19 cellular contexts compared by ENCODE assay signal in the genomic region with DNA sequence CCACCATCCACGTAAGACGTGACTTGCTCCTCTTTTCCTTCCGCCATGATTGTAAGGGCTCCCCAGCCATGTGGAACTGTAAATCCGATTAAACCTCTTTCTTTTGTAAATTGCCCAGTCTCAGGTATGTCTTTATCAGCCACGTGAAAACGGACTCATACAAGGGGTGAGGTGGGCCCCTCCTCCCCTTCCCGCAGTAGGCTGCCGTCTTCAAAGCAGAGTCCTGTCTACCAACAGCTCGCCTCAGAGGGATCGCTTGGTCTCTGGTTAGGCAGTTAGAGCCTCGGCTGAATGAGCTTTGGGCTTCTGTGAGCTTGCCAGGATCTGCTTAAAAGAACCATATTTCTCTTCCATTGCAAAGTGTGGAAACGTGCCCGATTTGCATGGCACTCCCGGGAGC.
DNase-seq lines count a peak whose midpoint lies in the region; ATAC-seq, FAIRE-seq and TF ChIP-seq lines count a peak whose summit lies in the region.
"Had no signal": no experiment of that assay in that cellular context is flagged by ENCODE, and none has a peak within 500 bp of the region (broad histone marks: within the 10 kb centered on the region; RNA-seq: fewer than 3 reads in every experiment).

No MANE protein-coding gene starts in this region.

- H3K4ac ChIP-seq in H9 (ENCODE audit: low read depth, low read length): no peak overlapping the region

- H2AK5ac ChIP-seq in H9 (ENCODE audit: insufficient read length, low read length): no peak overlapping the region

- no peak overlapping the region for H2BK15ac ChIP-seq in H9 (ENCODE audit: low read depth, low read length)

- no peaks in the 10 kb centered on the region for H3K27me3 Mint-ChIP-seq in H9 (ENCODE audit: low read depth)
- H3K27me3 Mint-ChIP-seq in astrocyte (ENCODE audit: low read depth, unreplicated experiment): no peaks in the 10 kb centered on the region
- H3K27me3 Mint-ChIP-seq in progenitor cell of endocrine pancreas: no peaks in the 10 kb centered on the region
- H3K27me3 Mint-ChIP-seq: IgD-negative memory B cell had no signal

- peaks cover 52 to 57% of the 10 kb centered on the region in 2 experiments for H3K4me1 Mint-ChIP-seq in H9
- H3K4me1 Mint-ChIP-seq in astrocyte (ENCODE audit: low read depth, unreplicated experiment): peaks cover 9% of the 10 kb centered on the region
- H3K4me1 Mint-ChIP-seq in progenitor cell of endocrine pancreas (ENCODE audit: low read depth): peaks cover 45% of the 10 kb centered on the region

- TF ChIP-seq POLR2A in esophagus squamous epithelium (IDR thresholded peaks at IDR 0.05): no peak

- peaks cover 4 to 13% (median 5%) of the 10 kb centered on the region in 3 experiments; a peak in 3 of 7 replicates for H3K36me3 Mint-ChIP-seq in H9 (ENCODE audit: insufficient read depth in 1 of 3, low read depth in 3 of 3)
- peaks cover 6% of the 10 kb centered on the region for H3K36me3 Mint-ChIP-seq in astrocyte (ENCODE audit: low read depth, unreplicated experiment)
- peaks cover 2% of the 10 kb centered on the region for H3K36me3 Mint-ChIP-seq in progenitor cell of endocrine pancreas (ENCODE audit: insufficient read depth)

- no peak overlapping the region for H2BK12ac ChIP-seq in H9 (ENCODE audit: insufficient read length, low read depth, low read length)

- H2BK120ac ChIP-seq in H9 (ENCODE audit: low read depth, low read length, poor library complexity, severe bottlenecking): no peak overlapping the region

- H3K27ac Mint-ChIP-seq in H9: peak overlapping the region; percentile 60 to 97 (median 94)
- H3K27ac Mint-ChIP-seq in astrocyte (ENCODE audit: unreplicated experiment): peak overlapping the region; percentile 38
- peak overlapping the region; percentile 63 for H3K27ac Mint-ChIP-seq in progenitor cell of endocrine pancreas
- H3K27ac Mint-ChIP-seq: IgD-negative memory B cell had no signal

- H4K8ac ChIP-seq in H9 (replicated peaks; ENCODE audit: insufficient read length, low read depth, low read length): no peak overlapping the region

- H3K9me3 Mint-ChIP-seq in H9: no peaks in the 10 kb centered on the region; a peak in 3 of 5 replicates
- peaks cover 3% of the 10 kb centered on the region for H3K9me3 Mint-ChIP-seq in astrocyte (ENCODE audit: unreplicated experiment)
- peaks cover 6% of the 10 kb centered on the region for H3K9me3 Mint-ChIP-seq in progenitor cell of endocrine pancreas (ENCODE audit: low read depth)

- no CpG with 5 or more reads among the region's 14 CpGs for WGBS in H9 (ENCODE audit: extremely low coverage, insufficient read length, low lambda C conversion rate)
- 72 to 80% methylated on average over 13 of the region's 14 CpGs for WGBS in esophagus squamous epithelium, 2 donors

- H3K4me1 ChIP-seq in H9 (ENCODE audit: insufficient read depth, low read length) (peaks cover 5% of the 10 kb centered on the region; the same call in 1 of the 2 replicates), astrocyte (ENCODE audit: insufficient read depth, low read length) (peaks cover under 1% of the 10 kb centered on the region), esophagus squamous epithelium (peaks cover 8 to 47% (median 16%) of the 10 kb centered on the region in 3 donors)

- H3K27me3 ChIP-seq in H9 (ENCODE audit: insufficient read depth, low read length) (no peaks in the 10 kb centered on the region), astrocyte (ENCODE audit: insufficient read depth, low read length) (no peaks in the 10 kb centered on the region), esophagus squamous epithelium (no peaks in the 10 kb centered on the region)
- H3K27me3 ChIP-seq: BE2C had no signal

- H2BK5ac ChIP-seq in H9 (ENCODE audit: insufficient read length, low read length): no peak overlapping the region

- H3K14ac ChIP-seq in H9 (ENCODE audit: insufficient read depth, low read length): no peak overlapping the region

- DNase-seq in H9: peak; percentile 30
- no peak for DNase-seq in astrocyte (ENCODE audit: low read depth)
- no peak for DNase-seq in esophagus squamous epithelium (lab: John Stamatoyannopoulos, UW)
- DNase-seq in progenitor cell of endocrine pancreas (ENCODE audit: low spot score, unreplicated experiment): no peak
- no peak for DNase-seq in COLO668 (lab: John Stamatoyannopoulos, UW; ENCODE audit: unreplicated experiment)
- DNase-seq in activated naive CD4-positive, alpha-beta T cell treated with anti-CD3 and anti-CD28 coated beads, Interleukin-2, amount 50 U/mL, for 16 hours: no peak
- DNase-seq: BE2C, DMS79 treated with DMSO at 0.1 percent for 48 hours, MV-4-11, NCI-H1105 treated with DMSO at 0.1 percent for 48 hours, NCI-H2029 treated with DMSO at 0.1 percent for 48 hours, NCI-H226, NCI-H524, Right ventricle myocardium superior had no signal

- intact Hi-C loops in esophagus squamous epithelium (cut with DNase I): no loop called here

- H3K79me2 ChIP-seq in H9 (ENCODE audit: insufficient read depth, low read length) (no peaks in the 10 kb centered on the region), astrocyte (ENCODE audit: insufficient read depth, low read length) (no peaks in the 10 kb centered on the region)

- no peak overlapping the region for H3K56ac ChIP-seq in H9 (ENCODE audit: insufficient read length, low read depth, low read length)

- H2AFZ ChIP-seq in H9 (ENCODE audit: low read length): no peak overlapping the region
- no peak overlapping the region for H2AFZ ChIP-seq in astrocyte (ENCODE audit: low read depth, low read length)

- H4K20me1 ChIP-seq in H9 (ENCODE audit: control insufficient read depth, insufficient read depth, insufficient read length) (peaks cover 2% of the 10 kb centered on the region), astrocyte (ENCODE audit: insufficient read depth, low read length) (peaks cover 6% of the 10 kb centered on the region)

- no peak overlapping the region for H3K4me2 ChIP-seq in H9 (ENCODE audit: insufficient read depth, insufficient read length, low read length)
- H3K4me2 ChIP-seq in astrocyte (ENCODE audit: low read length): no peak overlapping the region
- H3K4me2 ChIP-seq: A549 had no signal

- H3K9me3 ChIP-seq in H9 (ENCODE audit: control insufficient read depth, low read depth, low read length) (no peaks in the 10 kb centered on the region), astrocyte (ENCODE audit: insufficient read depth, low read depth, low read length) (no peaks in the 10 kb centered on the region), esophagus squamous epithelium (no peaks in the 10 kb centered on the region)
- H3K9me3 ChIP-seq: A549 had no signal

- TF ChIP-seq CTCF in H9 (conservative IDR thresholded peaks at IDR 0.05): no peak
- no peak for TF ChIP-seq CTCF in astrocyte (IDR thresholded peaks at IDR 0.05; ENCODE audit: insufficient read depth, low read depth, low read length)
- TF ChIP-seq CTCF in esophagus squamous epithelium (IDR thresholded peaks at IDR 0.05): no peak
- TF ChIP-seq CTCF in progenitor cell of endocrine pancreas (IDR thresholded peaks at IDR 0.05; ENCODE audit: unreplicated experiment): no peak

- H3K23ac ChIP-seq in H9 (ENCODE audit: insufficient read length, low read depth, low read length): no peak overlapping the region

- H3K27ac ChIP-seq in H9 (ENCODE audit: insufficient read length, low read depth, low read length) (no peak overlapping the region), astrocyte (ENCODE audit: low read depth, low read length) (no peak overlapping the region), esophagus squamous epithelium (peak overlapping the region; percentile 15 to 81 (median 69))
- H3K27ac ChIP-seq: A549 had no signal

- H2BK20ac ChIP-seq in H9 (ENCODE audit: low read depth, low read length, poor library complexity, severe bottlenecking): no peak overlapping the region

- ATAC-seq in GM18511 (IDR thresholded peaks at IDR 0.05; ENCODE audit: unreplicated experiment): no peak
- no peak for ATAC-seq in GM19023 (IDR thresholded peaks at IDR 0.05; ENCODE audit: unreplicated experiment)
- ATAC-seq: A549, GM12878 had no signal

- no peak overlapping the region for H3K9ac ChIP-seq in H9 (ENCODE audit: extremely low read depth, insufficient read length, low read length)
- H3K9ac ChIP-seq in astrocyte (ENCODE audit: low read length): no peak overlapping the region

- H4K5ac ChIP-seq in H9 (ENCODE audit: insufficient read length, low read depth, low read length): no peak overlapping the region

- H3T11ph ChIP-seq in H9 (ENCODE audit: low read length): no peak overlapping the region

- H3K18ac ChIP-seq in H9 (ENCODE audit: insufficient read length, low read depth, low read length): no peak overlapping the region

- no peak overlapping the region for H4K91ac ChIP-seq in H9 (ENCODE audit: insufficient read length, low read depth, low read length)

- H3K4me3 ChIP-seq in astrocyte (ENCODE audit: insufficient read depth, low read depth, low read length) (no peak overlapping the region), esophagus squamous epithelium (no peak overlapping the region)
- H3K4me3 ChIP-seq: A549, GM12878 had no signal

- no peaks in the 10 kb centered on the region for H3K36me3 ChIP-seq in astrocyte (ENCODE audit: insufficient read depth, low read length)
- no peaks in the 10 kb centered on the region for H3K36me3 ChIP-seq in esophagus squamous epithelium
- H3K36me3 ChIP-seq: BE2C had no signal

- H3K4me3 Mint-ChIP-seq in H9 (no peak overlapping the region), astrocyte (ENCODE audit: unreplicated experiment) (no peak overlapping the region), progenitor cell of endocrine pancreas (ENCODE audit: low read depth) (no peak overlapping the region)
- H3K4me3 Mint-ChIP-seq: IgD-negative memory B cell had no signal

- no peaks in the 10 kb centered on the region for H3K23me2 ChIP-seq in H9 (ENCODE audit: insufficient read length, low read depth, low read length, poor library complexity, severe bottlenecking)

- no peak for FAIRE-seq in astrocyte (lab: Jason Lieb, UNC)
- FAIRE-seq: A549, GM12878 had no signal

- H3K79me1 ChIP-seq in H9 (ENCODE audit: insufficient read depth, low read depth, low read length, poor library complexity, severe bottlenecking): no peaks in the 10 kb centered on the region

Comparison
In these comparisons a context has a peak if more than half of its experiments do, and no peak if none do; other contexts are left out.
1. H3K27ac ChIP-seq: peak in esophagus squamous epithelium (4 of 4); none in H9 (single experiment) and astrocyte (single experiment).
2. H3K27ac Mint-ChIP-seq: peak in every context shown above with its lines; median percentile 94 in H9; 63 in progenitor cell of endocrine pancreas; 38 in astrocyte.